In the genomic region with DNA sequence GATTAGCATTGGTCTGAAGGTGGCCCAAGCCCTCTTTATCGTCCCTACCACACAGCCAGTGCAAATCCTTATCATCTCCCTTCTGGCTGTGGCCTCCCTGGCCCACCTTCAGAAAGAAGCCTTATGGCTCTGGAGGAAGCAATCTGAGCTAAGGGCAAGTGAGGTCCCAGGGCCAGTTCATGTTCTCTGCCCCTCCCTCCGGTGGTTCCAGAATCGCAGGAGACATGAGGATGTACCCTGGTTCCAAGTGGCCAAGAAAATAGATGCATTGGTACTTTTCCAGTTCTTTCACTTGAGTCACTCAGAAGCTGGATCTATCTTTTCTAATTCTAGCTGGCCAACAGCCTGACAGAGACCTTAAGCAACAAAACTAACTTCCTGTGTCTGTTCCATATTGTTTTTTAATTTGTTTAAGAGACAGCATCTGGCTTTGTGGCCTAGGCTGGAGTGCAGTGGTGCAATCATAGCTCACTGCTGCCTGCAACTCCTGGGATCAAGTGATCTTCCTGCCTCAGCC, we compare ENCODE assay signal across 11 cellular contexts.
A peak's percentile ranks its signal among the peaks of the same experiment; 100 is the strongest.
DNase-seq lines count a peak whose midpoint lies in the region; ATAC-seq and TF ChIP-seq lines count a peak whose summit lies in the region.
"Had no signal": no experiment of that assay in that cellular context is flagged by ENCODE, and none has a peak within 500 bp of the region (broad histone marks: within the 10 kb centered on the region; RNA-seq: fewer than 3 reads in every experiment).

No MANE protein-coding gene starts in this region.

- peaks cover 7% of the 10 kb centered on the region for H3K79me2 ChIP-seq in fibroblast of lung (ENCODE audit: control insufficient read depth, insufficient read depth, low read length)

- BruUV-seq in Caco-2 (replicated peaks; lab: Mats Ljungman, UMichigan) = no TSS peak

- no peak for DNase-seq in Caco-2
- DNase-seq in RPMI7951 (ENCODE audit: low read depth) = peak; percentile 88
- DNase-seq in fibroblast of lung (ENCODE audit: low read depth in 2 of 2) = peak; percentile 71 to 80
- no peak for DNase-seq in progenitor cell of endocrine pancreas (ENCODE audit: low spot score, unreplicated experiment)
- no peak for DNase-seq in COLO829 (ENCODE audit: low spot score)
- DNase-seq in activated CD8-positive, alpha-beta T cell treated with anti-CD3 and anti-CD28 coated beads, Interleukin-2, amount 10 ng/mL, durations not matched to agents 7 days and 5 days = no peak
- DNase-seq: NCI-H2081 had no signal

- no peak overlapping the region for H3K9ac ChIP-seq in fibroblast of lung (ENCODE audit: insufficient read depth, low read length)

- H3K9me3 ChIP-seq in Caco-2 (peaks cover 8% of the 10 kb centered on the region; the same call in 1 of the 2 replicates), fibroblast of lung (ENCODE audit: control insufficient read depth, insufficient read depth, low read depth, low read length) (no peaks in the 10 kb centered on the region)

- CTCF ChIA-PET in Caco-2 (lab: Charles Lee) = interaction anchor here (1.2 kb wide), 1 partner anchor 14 kb away, joined by 6 read pairs; no protein-coding TSS in a partner anchor
- CTCF ChIA-PET in activated CD8-positive, alpha-beta T cell treated with anti-CD3 and anti-CD28 coated beads, Interleukin-2, amount 10 ng/mL, durations not matched to agents 7 days and 5 days (lab: Charles Lee) = no interaction called here

- H3K4me2 ChIP-seq in fibroblast of lung (ENCODE audit: extremely low read depth, insufficient read depth, low read length) = peak overlapping the region; percentile 30

- POLR2A ChIA-PET in Caco-2 (lab: Charles Lee) = interaction anchor here (0.6 kb wide), 2 partner anchors 22 to 27 kb away, joined by 3 read pairs; no protein-coding TSS in a partner anchor
- POLR2A ChIA-PET in activated CD8-positive, alpha-beta T cell treated with anti-CD3 and anti-CD28 coated beads, Interleukin-2, amount 10 ng/mL, durations not matched to agents 7 days and 5 days (lab: Charles Lee) = no interaction called here

- no peak overlapping the region for H2AFZ ChIP-seq in fibroblast of lung (ENCODE audit: low read length)

- H3K4me1 ChIP-seq in Caco-2 = peaks cover 12% of the 10 kb centered on the region; the same call in 1 of the 2 replicates
- H3K4me1 ChIP-seq in fibroblast of lung (ENCODE audit: control insufficient read depth, extremely low read depth, insufficient read depth, low read length) = peaks cover 35% of the 10 kb centered on the region

- H3K4me3 ChIP-seq in Caco-2 (ENCODE audit: low read depth, low read length) (no peak overlapping the region), fibroblast of lung (replicated peaks in 1 of 4; ENCODE audit: control extremely low read depth in 1 of 4, insufficient read depth in 1 of 4, low read depth in 3 of 4, low read length in 4 of 4) (no peak overlapping the region)
- H3K4me3 ChIP-seq: tibial nerve had no signal

- peak overlapping the region; percentile 60 for H3K27ac ChIP-seq in fibroblast of lung (ENCODE audit: insufficient read depth, low read length)

- ATAC-seq in GM19035 (IDR thresholded peaks at IDR 0.05; ENCODE audit: unreplicated experiment) = no peak
- ATAC-seq in GM18520 (IDR thresholded peaks at IDR 0.05; ENCODE audit: unreplicated experiment) = no peak
- ATAC-seq in activated CD8-positive, alpha-beta T cell treated with anti-CD3 and anti-CD28 coated beads, Interleukin-2, amount 10 ng/mL, durations not matched to agents 7 days and 5 days = no peak
- ATAC-seq: HCT116 had no signal

- H3K27ac Mint-ChIP-seq in Caco-2 (ENCODE audit: unreplicated experiment) (peak overlapping the region; percentile 38), progenitor cell of endocrine pancreas (peak overlapping the region; percentile 16)
- no peak overlapping the region for H3K27ac Mint-ChIP-seq in activated CD8-positive, alpha-beta T cell treated with anti-CD3 and anti-CD28 coated beads, Interleukin-2, amount 10 ng/mL, durations not matched to agents 7 days and 5 days

- H3K36me3 ChIP-seq in Caco-2 (ENCODE audit: control insufficient read depth, insufficient read depth, low read length) = no peaks in the 10 kb centered on the region
- H3K36me3 ChIP-seq in fibroblast of lung (ENCODE audit: control insufficient read depth, insufficient read depth, low read length) = peaks cover 2% of the 10 kb centered on the region
- H3K36me3 ChIP-seq: tibial nerve had no signal

- peaks cover 29% of the 10 kb centered on the region for H3K4me1 Mint-ChIP-seq in Caco-2 (ENCODE audit: low read depth, unreplicated experiment)
- peaks cover 24% of the 10 kb centered on the region for H3K4me1 Mint-ChIP-seq in progenitor cell of endocrine pancreas (ENCODE audit: low read depth)
- H3K4me1 Mint-ChIP-seq in activated CD8-positive, alpha-beta T cell treated with anti-CD3 and anti-CD28 coated beads, Interleukin-2, amount 10 ng/mL, durations not matched to agents 7 days and 5 days (ENCODE audit: low read depth) = peaks cover 5% of the 10 kb centered on the region

- no peaks in the 10 kb centered on the region for H3K27me3 Mint-ChIP-seq in Caco-2 (ENCODE audit: insufficient read depth, unreplicated experiment)
- H3K27me3 Mint-ChIP-seq in progenitor cell of endocrine pancreas = no peaks in the 10 kb centered on the region
- H3K27me3 Mint-ChIP-seq in activated CD8-positive, alpha-beta T cell treated with anti-CD3 and anti-CD28 coated beads, Interleukin-2, amount 10 ng/mL, durations not matched to agents 7 days and 5 days (ENCODE audit: low read depth) = peaks cover 9% of the 10 kb centered on the region

- H3K9me3 Mint-ChIP-seq in Caco-2 (ENCODE audit: unreplicated experiment) = no peaks in the 10 kb centered on the region
- H3K9me3 Mint-ChIP-seq in progenitor cell of endocrine pancreas (ENCODE audit: low read depth) = peaks cover 3% of the 10 kb centered on the region
- no peaks in the 10 kb centered on the region for H3K9me3 Mint-ChIP-seq in activated CD8-positive, alpha-beta T cell treated with anti-CD3 and anti-CD28 coated beads, Interleukin-2, amount 10 ng/mL, durations not matched to agents 7 days and 5 days (ENCODE audit: insufficient read depth)

- peaks cover 40% of the 10 kb centered on the region for H3K36me3 Mint-ChIP-seq in Caco-2 (ENCODE audit: insufficient read depth, unreplicated experiment)
- peaks cover 12% of the 10 kb centered on the region for H3K36me3 Mint-ChIP-seq in progenitor cell of endocrine pancreas (ENCODE audit: insufficient read depth)
- no peaks in the 10 kb centered on the region for H3K36me3 Mint-ChIP-seq in activated CD8-positive, alpha-beta T cell treated with anti-CD3 and anti-CD28 coated beads, Interleukin-2, amount 10 ng/mL, durations not matched to agents 7 days and 5 days (ENCODE audit: low read depth)

- H4K20me1 ChIP-seq in fibroblast of lung (ENCODE audit: control insufficient read depth, extremely low read depth, insufficient read depth, low read length) = no peaks in the 10 kb centered on the region

- intact Hi-C loops in Caco-2 (cut with micrococcal nuclease; ENCODE audit: unreplicated experiment) = loop anchor here (1.0 kb wide), 1 partner anchor 17 kb away; no protein-coding TSS in a partner anchor

- TF ChIP-seq CTCF in Caco-2 (IDR thresholded peaks at IDR 0.05; ENCODE audit: insufficient read depth in 1 of 2, low read depth in 1 of 2, low read length in 1 of 2, severe bottlenecking in 1 of 2, unreplicated experiment in 1 of 2) (no peak), fibroblast of lung (conservative IDR thresholded peaks at IDR 0.05 in 1 of 2, IDR thresholded peaks at IDR 0.05 in 1 of 2; ENCODE audit: low read depth in 1 of 2, low read length in 2 of 2) (no peak), progenitor cell of endocrine pancreas (IDR thresholded peaks at IDR 0.05; ENCODE audit: unreplicated experiment) (no peak)

- no peaks in the 10 kb centered on the region for H3K27me3 ChIP-seq in Caco-2 (replicated peaks; ENCODE audit: control insufficient read depth, insufficient read depth, low read length)
- no peaks in the 10 kb centered on the region for H3K27me3 ChIP-seq in fibroblast of lung (ENCODE audit: control insufficient read depth, insufficient read depth, low read length)
- H3K27me3 ChIP-seq: tibial nerve had no signal

- H3K4me3 Mint-ChIP-seq in Caco-2 (ENCODE audit: unreplicated experiment) (no peak overlapping the region), progenitor cell of endocrine pancreas (ENCODE audit: low read depth) (no peak overlapping the region)
- no peak overlapping the region for H3K4me3 Mint-ChIP-seq in activated CD8-positive, alpha-beta T cell treated with anti-CD3 and anti-CD28 coated beads, Interleukin-2, amount 10 ng/mL, durations not matched to agents 7 days and 5 days

Comparison
In these comparisons a context has a peak if more than half of its experiments do, and no peak if none do; other contexts are left out.
1. DNase-seq: peak in RPMI7951 (single experiment) and fibroblast of lung (2 of 2); none in Caco-2 (0 of 2), progenitor cell of endocrine pancreas (single experiment), COLO829 (single experiment) and activated CD8-positive, alpha-beta T cell treated with anti-CD3 and anti-CD28 coated beads, Interleukin-2, amount 10 ng/mL, durations not matched to agents 7 days and 5 days (single experiment).